19 cellular contexts compared by ENCODE assay signal in the genomic region with DNA sequence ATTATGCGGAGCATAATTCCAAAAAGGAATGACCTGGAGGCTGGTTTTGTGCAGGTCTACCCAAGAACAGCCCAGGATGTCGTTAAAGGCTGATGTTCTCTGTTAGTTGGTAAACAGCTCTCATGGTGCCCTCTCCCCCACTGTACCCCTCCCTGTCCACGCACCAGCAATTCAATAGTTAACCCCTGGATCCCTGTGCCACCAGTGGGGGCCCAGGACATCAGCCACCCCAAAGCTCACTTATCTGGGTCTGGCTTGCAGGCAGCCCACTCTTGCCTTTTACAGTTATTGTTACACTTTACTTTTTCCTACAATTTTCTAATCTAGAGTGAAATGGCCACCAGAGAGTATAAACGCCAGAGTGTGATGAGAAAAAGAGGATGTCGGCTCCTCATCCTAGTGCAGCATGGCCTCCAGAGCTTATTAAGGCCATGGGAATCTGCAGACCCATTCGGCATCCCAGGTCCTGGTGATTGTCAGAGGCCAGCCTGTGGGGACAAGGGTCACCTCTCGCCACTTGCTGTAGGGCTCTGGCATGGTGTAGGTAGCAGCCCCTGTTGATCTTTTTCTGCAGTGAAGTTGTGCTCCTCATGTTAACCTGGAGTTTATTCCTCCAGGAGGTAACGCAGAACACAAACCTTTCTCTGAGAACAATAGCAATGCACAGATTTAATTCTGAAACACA. TPM values are rescaled to one million over a fixed set of nuclear protein-coding genes. Genes with fewer than 3 reads are reported as not detected.
DNase-seq lines count a peak whose midpoint lies in the region; ATAC-seq and TF ChIP-seq lines count a peak whose summit lies in the region.
"Had no signal": no experiment of that assay in that cellular context is flagged by ENCODE, and none has a peak within 500 bp of the region (broad histone marks: within the 10 kb centered on the region; RNA-seq: fewer than 3 reads in every experiment).

No MANE protein-coding gene starts in this region.

- H3K27ac Mint-ChIP-seq in chondrocyte (ENCODE audit: unreplicated experiment): no peak overlapping the region
- no peak overlapping the region for H3K27ac Mint-ChIP-seq in activated CD8-positive, alpha-beta T cell treated with anti-CD3 and anti-CD28 coated beads for 36 hours
- H3K27ac Mint-ChIP-seq: CD4-positive, alpha-beta T cell had no signal

- intact Hi-C loops in spleen (cut with DNase I; ENCODE audit: low total_unique reads): no loop called here
- intact Hi-C loops in activated CD8-positive, alpha-beta T cell treated with anti-CD3 and anti-CD28 coated beads for 36 hours (cut with micrococcal nuclease): no loop called here

- H3K4me1 ChIP-seq in spleen: no peaks in the 10 kb centered on the region

- CTCF ChIA-PET in activated CD8-positive, alpha-beta T cell treated with anti-CD3 and anti-CD28 coated beads for 36 hours (lab: Charles Lee): no interaction called here

- no peaks in the 10 kb centered on the region for H3K36me3 Mint-ChIP-seq in chondrocyte (ENCODE audit: low read depth)
- H3K36me3 Mint-ChIP-seq in activated CD8-positive, alpha-beta T cell treated with anti-CD3 and anti-CD28 coated beads for 36 hours (ENCODE audit: low read depth): no peaks in the 10 kb centered on the region
- H3K36me3 Mint-ChIP-seq: IgD-negative memory B cell had no signal

- POLR2A ChIA-PET in activated CD8-positive, alpha-beta T cell treated with anti-CD3 and anti-CD28 coated beads for 36 hours (lab: Charles Lee): no interaction called here

- no peak for TF ChIP-seq CTCF in chondrocyte (IDR thresholded peaks at IDR 0.05)
- TF ChIP-seq CTCF in spleen (IDR thresholded peaks at IDR 0.05 in 8 of 11, conservative IDR thresholded peaks at IDR 0.05 in 3 of 11): no peak
- TF ChIP-seq CTCF in activated CD8-positive, alpha-beta T cell treated with anti-CD3 and anti-CD28 coated beads for 36 hours (IDR thresholded peaks at IDR 0.05): no peak

- H3K9me3 Mint-ChIP-seq in chondrocyte (ENCODE audit: low read depth): no peaks in the 10 kb centered on the region
- peaks cover 6% of the 10 kb centered on the region for H3K9me3 Mint-ChIP-seq in activated CD8-positive, alpha-beta T cell treated with anti-CD3 and anti-CD28 coated beads for 36 hours

- H3K27me3 Mint-ChIP-seq in chondrocyte (ENCODE audit: low read depth): no peaks in the 10 kb centered on the region
- peaks cover 11% of the 10 kb centered on the region for H3K27me3 Mint-ChIP-seq in activated CD8-positive, alpha-beta T cell treated with anti-CD3 and anti-CD28 coated beads for 36 hours

- TF ChIP-seq POLR2A in spleen (IDR thresholded peaks at IDR 0.05): no peak

- peak; percentile 51 for DNase-seq in chondrocyte (ENCODE audit: low spot score)
- peak; percentile 60 for DNase-seq in mesenteric fat pad (ENCODE audit: low spot score)
- DNase-seq in spleen: peak; percentile 57
- DNase-seq in activated CD8-positive, alpha-beta T cell treated with anti-CD3 and anti-CD28 coated beads for 36 hours: no peak
- DNase-seq in activated CD8-positive, alpha-beta memory T cell treated with anti-CD3 and anti-CD28 coated beads for 24 hours: no peak
- DNase-seq: ACHN; AML-193; CD4-positive, alpha-beta T cell; DMS153; DMS79; GF-D8; GOT3; H7; KBM-7 had no signal

- ATAC-seq in GM18867 (IDR thresholded peaks at IDR 0.05; ENCODE audit: unreplicated experiment): no peak
- no peak for ATAC-seq in GM19324 (IDR thresholded peaks at IDR 0.05; ENCODE audit: low FRiP score, unreplicated experiment)
- ATAC-seq in activated CD8-positive, alpha-beta T cell treated with anti-CD3 and anti-CD28 coated beads for 36 hours: no peak
- ATAC-seq: HCT116 had no signal

- H3K4me1 Mint-ChIP-seq in chondrocyte (ENCODE audit: low read depth): peaks cover 18% of the 10 kb centered on the region
- no peaks in the 10 kb centered on the region for H3K4me1 Mint-ChIP-seq in activated CD8-positive, alpha-beta T cell treated with anti-CD3 and anti-CD28 coated beads for 36 hours (ENCODE audit: low read depth)
- H3K4me1 Mint-ChIP-seq: IgD-negative memory B cell had no signal

- no peak overlapping the region for H3K4me3 ChIP-seq in spleen

- H3K4me3 Mint-ChIP-seq in chondrocyte (ENCODE audit: unreplicated experiment): no peak overlapping the region
- H3K4me3 Mint-ChIP-seq in activated CD8-positive, alpha-beta T cell treated with anti-CD3 and anti-CD28 coated beads for 36 hours: no peak overlapping the region
- H3K4me3 Mint-ChIP-seq: CD4-positive, alpha-beta T cell; IgD-negative memory B cell had no signal

- peaks cover 0 to 29% (median 0%) of the 10 kb centered on the region in 7 donors for H3K27me3 ChIP-seq in spleen (replicated peaks in 1 of 7)

- WGBS in spleen, 5 donors: 87 to 90% (median 87%) methylated on average over 8 of the region's 8 CpGs

- no peaks in the 10 kb centered on the region for H3K36me3 ChIP-seq in spleen

- peaks cover 0 to 18% (median 8%) of the 10 kb centered on the region in 8 donors for H3K9me3 ChIP-seq in spleen

- no peak overlapping the region for H3K27ac ChIP-seq in spleen
- H3K27ac ChIP-seq: C4-2B had no signal

RNA-seq across cellular contexts. Expression of a gene that starts 30.3 kb away (rescaled TPM):
- total RNA-seq in chondrocyte (1.8 to 9.1 TPM (median 2.4 TPM) in 3 replicates), mesenteric fat pad (73.9 TPM), spleen (1 to 10 TPM; 2.1 to 9.0 (median 2.6) TPM)
- 1 to 10 TPM; 1.7 to 2.4 (median 2.1) TPM for polyA plus RNA-seq in spleen
- total RNA-seq in activated CD8-positive, alpha-beta T cell treated with anti-CD3 and anti-CD28 coated beads for 36 hours: not detected
- total RNA-seq: CD4-positive, alpha-beta T cell had no signal
- polyA plus RNA-seq: IgD-negative memory B cell had no signal

Comparison
In these comparisons a context has a peak if more than half of its experiments do, and no peak if none do; other contexts are left out.
1. DNase-seq: peak in chondrocyte (single experiment), mesenteric fat pad (single experiment) and spleen (single experiment); none in activated CD8-positive, alpha-beta T cell treated with anti-CD3 and anti-CD28 coated beads for 36 hours (single experiment) and activated CD8-positive, alpha-beta memory T cell treated with anti-CD3 and anti-CD28 coated beads for 24 hours (single experiment).